2 cellular contexts compared by ENCODE assay signal in the genomic region with DNA sequence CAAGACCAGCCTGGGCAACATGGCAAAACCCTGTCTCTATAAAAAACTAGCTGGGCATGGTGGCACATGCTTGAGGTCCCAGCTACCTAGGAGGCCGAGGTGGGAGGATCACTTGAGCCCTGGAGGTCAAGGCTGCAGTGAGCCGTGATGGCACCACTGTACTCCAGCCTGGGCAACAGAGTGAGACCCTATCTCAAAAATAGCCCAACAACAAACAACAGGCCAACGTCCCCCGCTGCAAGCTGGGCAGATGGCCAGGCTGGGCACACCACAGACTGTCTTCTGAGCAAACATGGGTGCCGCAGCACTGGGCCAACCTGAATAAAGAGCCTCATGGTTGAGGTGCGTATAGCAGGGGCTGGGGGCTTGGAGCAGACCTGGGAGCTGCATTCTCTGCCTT.
TF ChIP-seq lines count a peak whose summit lies in the region.

No MANE protein-coding gene starts in this region.

TF ChIP-seq in HepG2, 621 proteins besides CTCF, POLR2A, EP300 and RAD21:
- TF ChIP-seq, protein P1, sequence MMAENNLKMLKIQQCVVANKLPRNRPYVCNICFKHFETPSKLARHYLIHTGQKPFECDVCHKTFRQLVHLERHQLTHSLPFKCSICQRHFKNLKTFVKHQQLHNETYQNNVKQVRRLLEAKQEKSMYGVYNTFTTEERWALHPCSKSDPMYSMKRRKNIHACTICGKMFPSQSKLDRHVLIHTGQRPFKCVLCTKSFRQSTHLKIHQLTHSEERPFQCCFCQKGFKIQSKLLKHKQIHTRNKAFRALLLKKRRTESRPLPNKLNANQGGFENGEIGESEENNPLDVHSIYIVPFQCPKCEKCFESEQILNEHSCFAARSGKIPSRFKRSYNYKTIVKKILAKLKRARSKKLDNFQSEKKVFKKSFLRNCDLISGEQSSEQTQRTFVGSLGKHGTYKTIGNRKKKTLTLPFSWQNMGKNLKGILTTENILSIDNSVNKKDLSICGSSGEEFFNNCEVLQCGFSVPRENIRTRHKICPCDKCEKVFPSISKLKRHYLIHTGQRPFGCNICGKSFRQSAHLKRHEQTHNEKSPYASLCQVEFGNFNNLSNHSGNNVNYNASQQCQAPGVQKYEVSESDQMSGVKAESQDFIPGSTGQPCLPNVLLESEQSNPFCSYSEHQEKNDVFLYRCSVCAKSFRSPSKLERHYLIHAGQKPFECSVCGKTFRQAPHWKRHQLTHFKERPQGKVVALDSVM (CRISPR knock-in tag; IDR thresholded peaks at IDR 0.05), result peak; percentile 76
- 0 out of 2 replicates have a peak, but pooled peaks have one; percentile 26 for TF ChIP-seq ZMYM3 (CRISPR knock-in tag; IDR thresholded peaks at IDR 0.05)
- TF ChIP-seq HNRNPL (IDR thresholded peaks at IDR 0.05; ENCODE audit: low read depth, low read length), result 0 out of 2 replicates have a peak, but pooled peaks have one; percentile 18
- TF ChIP-seq ZNF121 (CRISPR knock-in tag; IDR thresholded peaks at IDR 0.05), result peak; percentile 82
- TF ChIP-seq SMYD3 (CRISPR knock-in tag; IDR thresholded peaks at IDR 0.05), result no peak
- TF ChIP-seq, protein P2, sequence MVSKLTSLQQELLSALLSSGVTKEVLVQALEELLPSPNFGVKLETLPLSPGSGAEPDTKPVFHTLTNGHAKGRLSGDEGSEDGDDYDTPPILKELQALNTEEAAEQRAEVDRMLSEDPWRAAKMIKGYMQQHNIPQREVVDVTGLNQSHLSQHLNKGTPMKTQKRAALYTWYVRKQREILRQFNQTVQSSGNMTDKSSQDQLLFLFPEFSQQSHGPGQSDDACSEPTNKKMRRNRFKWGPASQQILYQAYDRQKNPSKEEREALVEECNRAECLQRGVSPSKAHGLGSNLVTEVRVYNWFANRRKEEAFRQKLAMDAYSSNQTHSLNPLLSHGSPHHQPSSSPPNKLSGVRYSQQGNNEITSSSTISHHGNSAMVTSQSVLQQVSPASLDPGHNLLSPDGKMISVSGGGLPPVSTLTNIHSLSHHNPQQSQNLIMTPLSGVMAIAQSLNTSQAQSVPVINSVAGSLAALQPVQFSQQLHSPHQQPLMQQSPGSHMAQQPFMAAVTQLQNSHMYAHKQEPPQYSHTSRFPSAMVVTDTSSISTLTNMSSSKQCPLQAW (CRISPR knock-in tag; IDR thresholded peaks at IDR 0.05), result no peak

TF ChIP-seq in K562, 482 proteins besides CTCF, POLR2A, EP300 and RAD21:
- TF ChIP-seq ZNF121 (CRISPR knock-in tag; conservative IDR thresholded peaks at IDR 0.05) (peak; percentile 75), SMARCA4 (IDR thresholded peaks at IDR 0.05) (no peak), FUS (optimal IDR thresholded peaks at IDR 0.05; ENCODE audit: low read depth, low read length) (no peak), ZNF143 (CRISPR knock-in tag; IDR thresholded peaks at IDR 0.05) (no peak), ZEB2 (IDR thresholded peaks at IDR 0.05) (no peak), BCL6 (CRISPR knock-in tag; IDR thresholded peaks at IDR 0.05) (no peak)
- TF ChIP-seq, protein P3, sequence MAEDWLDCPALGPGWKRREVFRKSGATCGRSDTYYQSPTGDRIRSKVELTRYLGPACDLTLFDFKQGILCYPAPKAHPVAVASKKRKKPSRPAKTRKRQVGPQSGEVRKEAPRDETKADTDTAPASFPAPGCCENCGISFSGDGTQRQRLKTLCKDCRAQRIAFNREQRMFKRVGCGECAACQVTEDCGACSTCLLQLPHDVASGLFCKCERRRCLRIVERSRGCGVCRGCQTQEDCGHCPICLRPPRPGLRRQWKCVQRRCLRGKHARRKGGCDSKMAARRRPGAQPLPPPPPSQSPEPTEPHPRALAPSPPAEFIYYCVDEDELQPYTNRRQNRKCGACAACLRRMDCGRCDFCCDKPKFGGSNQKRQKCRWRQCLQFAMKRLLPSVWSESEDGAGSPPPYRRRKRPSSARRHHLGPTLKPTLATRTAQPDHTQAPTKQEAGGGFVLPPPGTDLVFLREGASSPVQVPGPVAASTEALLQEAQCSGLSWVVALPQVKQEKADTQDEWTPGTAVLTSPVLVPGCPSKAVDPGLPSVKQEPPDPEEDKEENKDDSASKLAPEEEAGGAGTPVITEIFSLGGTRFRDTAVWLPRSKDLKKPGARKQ (CRISPR knock-in tag; IDR thresholded peaks at IDR 0.05), result no peak
